25 cellular contexts compared by ENCODE assay signal in the genomic region with DNA sequence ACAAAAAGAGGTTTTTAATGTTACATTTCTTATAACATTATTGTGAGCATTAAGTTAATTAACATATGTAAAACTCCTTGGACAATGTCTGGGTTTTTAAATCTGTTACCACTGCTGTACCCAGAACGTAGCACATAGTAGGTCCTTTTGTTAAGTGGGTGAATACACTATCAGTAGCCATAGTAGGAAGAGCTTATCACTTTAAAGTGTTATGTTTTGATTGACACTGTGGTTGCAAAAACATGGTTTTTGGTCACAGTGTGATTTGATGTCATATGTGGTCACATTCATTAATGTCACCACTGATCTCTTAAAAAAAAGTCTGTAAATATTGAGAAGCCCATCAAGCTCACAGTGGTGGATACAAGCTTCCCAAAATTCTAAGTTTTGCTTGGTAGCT.
DNase-seq lines count a peak whose midpoint lies in the region; ATAC-seq, FAIRE-seq and TF ChIP-seq lines count a peak whose summit lies in the region.
"Had no signal": no experiment of that assay in that cellular context is flagged by ENCODE, and none has a peak within 500 bp of the region (broad histone marks: within the 10 kb centered on the region; RNA-seq: fewer than 3 reads in every experiment).

No MANE protein-coding gene starts in this region.

- no peak overlapping the region for H2BK5ac ChIP-seq in mesendoderm (ENCODE audit: low read length)

- DNase-seq in A549 (ENCODE audit: low read depth in 1 of 2, low spot score in 1 of 2) = no peak
- DNase-seq in GM12878 (ENCODE audit: low read depth, low spot score) = no peak
- DNase-seq in effector memory CD8-positive, alpha-beta T cell = peak in 1 of 3 experiments; percentile 2
- no peak for DNase-seq in mesendoderm
- no peak for DNase-seq in NCI-H1105 treated with DMSO at 0.1 percent for 48 hours (lab: John Stamatoyannopoulos, UW)
- no peak for DNase-seq in RKO (ENCODE audit: low spot score)
- no peak for DNase-seq in SW480 (ENCODE audit: low spot score)
- DNase-seq: ACHN; AML-193; BE2C; CD4-positive, alpha-beta T cell; DMS 273 treated with DMSO at 0.1 percent for 48 hours; DMS79; EL; GDM1; H9 had no signal

- no peak for TF ChIP-seq POLR2A in A549 (IDR thresholded peaks at IDR 0.05; ENCODE audit: low read length)
- TF ChIP-seq POLR2A in GM12878 (IDR thresholded peaks at IDR 0.05; ENCODE audit: low read depth, low read length) = no peak

- no peak overlapping the region for H2AK5ac ChIP-seq in mesendoderm (ENCODE audit: low read length)

- FAIRE-seq in A549 (lab: Jason Lieb, UNC) (peak; percentile 74), GM12878 (lab: Jason Lieb, UNC) (no peak)
- FAIRE-seq: D721Med, GM12891, GM19239 had no signal

- TF ChIP-seq RAD21 in A549 (conservative IDR thresholded peaks at IDR 0.05 in 1 of 2, IDR thresholded peaks at IDR 0.05 in 1 of 2) (no peak), GM12878 (IDR thresholded peaks at IDR 0.05; ENCODE audit: insufficient read depth, low read depth, low read length) (no peak)

- H3K27ac Mint-ChIP-seq in effector memory CD8-positive, alpha-beta T cell = no peak overlapping the region
- H3K27ac Mint-ChIP-seq: CD14-positive monocyte; CD4-positive, alpha-beta T cell; CD8-positive, alpha-beta memory T cell; GM23338; H9 had no signal

- no peaks in the 10 kb centered on the region for H3K9me3 Mint-ChIP-seq in effector memory CD8-positive, alpha-beta T cell
- H3K9me3 Mint-ChIP-seq: CD14-positive monocyte; CD4-positive, alpha-beta T cell; GM23338; H9 had no signal

- H3K9me3 ChIP-seq in A549 = no peaks in the 10 kb centered on the region
- no peaks in the 10 kb centered on the region for H3K9me3 ChIP-seq in GM12878 (replicated peaks; ENCODE audit: control insufficient read depth, insufficient read depth, low read length)
- H3K9me3 ChIP-seq: BE2C; BLaER1 treated with 17β-estradiol and CSF1 and Interleukin-3, amounts not matched to agents 10 nM and 100 nM had no signal

- H3K9ac ChIP-seq in GM12878 (ENCODE audit: control insufficient read depth, insufficient read depth, low read length) = no peak overlapping the region
- H3K9ac ChIP-seq in mesendoderm (ENCODE audit: low read length) = no peak overlapping the region
- H3K9ac ChIP-seq: BLaER1 treated with 17β-estradiol and CSF1 and Interleukin-3, amounts not matched to agents 10 nM and 100 nM had no signal

- H3K18ac ChIP-seq in mesendoderm (ENCODE audit: low read length) = no peak overlapping the region

- no peak overlapping the region for H4K5ac ChIP-seq in mesendoderm (ENCODE audit: low read length)

- intact Hi-C loops in GM12878 (cut with micrococcal nuclease; ENCODE audit: unreplicated experiment) = loop anchor here (5.0 kb wide), 1 partner anchor 160 kb away; the partner anchor contains the start of gene PLCB1

- no peaks in the 10 kb centered on the region for H3K79me1 ChIP-seq in mesendoderm (ENCODE audit: low read length)

- H3K27me3 Mint-ChIP-seq in effector memory CD8-positive, alpha-beta T cell = peaks cover 0 to 13% of the 10 kb centered on the region in 2 donors
- H3K27me3 Mint-ChIP-seq: CD4-positive, alpha-beta T cell had no signal

- H2AFZ ChIP-seq in ACC112 (ENCODE audit: low read length, unreplicated experiment) (no peak overlapping the region), GM12878 (ENCODE audit: control insufficient read depth, low read depth, low read length) (no peak overlapping the region)
- H2AFZ ChIP-seq: GM23338 had no signal

- H3K27me3 ChIP-seq in ACC112 (ENCODE audit: insufficient read depth, low read length) = no peaks in the 10 kb centered on the region
- no peaks in the 10 kb centered on the region for H3K27me3 ChIP-seq in GM12878 (replicated peaks in 1 of 2; ENCODE audit: control insufficient read depth in 2 of 2, insufficient read depth in 2 of 2, low read length in 1 of 2)
- no peaks in the 10 kb centered on the region for H3K27me3 ChIP-seq in mesendoderm (ENCODE audit: insufficient read depth, low read length, poor library complexity)
- H3K27me3 ChIP-seq: BE2C; BLaER1 treated with 17β-estradiol and CSF1 and Interleukin-3, amounts not matched to agents 10 nM and 100 nM had no signal

- peaks cover 6 to 12% of the 10 kb centered on the region in 2 donors for H3K4me1 Mint-ChIP-seq in effector memory CD8-positive, alpha-beta T cell (ENCODE audit: low read depth in 2 of 2)
- H3K4me1 Mint-ChIP-seq: CD14-positive monocyte, GM23338, H9 had no signal

- H3K4me1 ChIP-seq in A549 (no peaks in the 10 kb centered on the region), ACC112 (ENCODE audit: control insufficient read depth, insufficient read depth, low read length, unreplicated experiment) (peaks cover 11% of the 10 kb centered on the region), GM12878 (ENCODE audit: control insufficient read depth, insufficient read depth, low read length) (no peaks in the 10 kb centered on the region), mesendoderm (ENCODE audit: control insufficient read depth, low read depth, low read length) (no peaks in the 10 kb centered on the region)
- H3K4me1 ChIP-seq: BLaER1 treated with 17β-estradiol and CSF1 and Interleukin-3, amounts not matched to agents 10 nM and 100 nM had no signal

- H3K4me3 ChIP-seq in A549 = no peak overlapping the region
- no peak overlapping the region for H3K4me3 ChIP-seq in ACC112 (ENCODE audit: low read depth, low read length)
- H3K4me3 ChIP-seq in GM12878 = no peak overlapping the region
- no peak overlapping the region for H3K4me3 ChIP-seq in mesendoderm (ENCODE audit: low read length)
- H3K4me3 ChIP-seq: BLaER1 treated with 17β-estradiol and CSF1 and Interleukin-3, amounts not matched to agents 10 nM and 100 nM; GM23338 had no signal

- no peak for ATAC-seq in A549
- ATAC-seq in GM12878 = no peak
- ATAC-seq in effector memory CD8-positive, alpha-beta T cell (replicated peaks) = peak; percentile 95
- ATAC-seq: GM23338, HCT116 had no signal

- H3K4me3 Mint-ChIP-seq in effector memory CD8-positive, alpha-beta T cell = no peak overlapping the region
- H3K4me3 Mint-ChIP-seq: CD14-positive monocyte; CD4-positive, alpha-beta T cell; CD8-positive, alpha-beta memory T cell; GM23338; H9 had no signal

- no peaks in the 10 kb centered on the region for H4K20me1 ChIP-seq in GM12878 (ENCODE audit: control insufficient read depth, insufficient read depth)
- H4K20me1 ChIP-seq: BLaER1 treated with 17β-estradiol and CSF1 and Interleukin-3, amounts not matched to agents 10 nM and 100 nM had no signal

- no peak overlapping the region for H3K4me2 ChIP-seq in A549
- no peak overlapping the region for H3K4me2 ChIP-seq in GM12878 (ENCODE audit: control insufficient read depth, insufficient read depth)
- H3K4me2 ChIP-seq in mesendoderm (ENCODE audit: low read length) = no peak overlapping the region
- H3K4me2 ChIP-seq: BLaER1 treated with 17β-estradiol and CSF1 and Interleukin-3, amounts not matched to agents 10 nM and 100 nM; GM23338 had no signal

- no peaks in the 10 kb centered on the region for H3K79me2 ChIP-seq in ACC112 (ENCODE audit: control insufficient read depth, insufficient read depth, low read length, unreplicated experiment)
- no peaks in the 10 kb centered on the region for H3K79me2 ChIP-seq in GM12878 (ENCODE audit: control insufficient read depth, insufficient read depth, low read length)
- no peaks in the 10 kb centered on the region for H3K79me2 ChIP-seq in mesendoderm (ENCODE audit: control insufficient read depth, insufficient read depth, low read length)

- H3K36me3 ChIP-seq in ACC112 (ENCODE audit: insufficient read depth, low read length) (no peaks in the 10 kb centered on the region), GM12878 (ENCODE audit: control insufficient read depth in 2 of 2, insufficient read depth in 2 of 2, low read length in 1 of 2) (no peaks in the 10 kb centered on the region), mesendoderm (ENCODE audit: control insufficient read depth, insufficient read depth, low read length) (no peaks in the 10 kb centered on the region)
- H3K36me3 ChIP-seq: BE2C; BLaER1 treated with 17β-estradiol and CSF1 and Interleukin-3, amounts not matched to agents 10 nM and 100 nM had no signal

- H3K36me3 Mint-ChIP-seq in effector memory CD8-positive, alpha-beta T cell (ENCODE audit: insufficient read depth) = no peaks in the 10 kb centered on the region
- H3K36me3 Mint-ChIP-seq: CD14-positive monocyte; CD8-positive, alpha-beta memory T cell had no signal

- H3K23ac ChIP-seq in mesendoderm (ENCODE audit: low read length) = no peak overlapping the region

- CTCF ChIA-PET in A549 (lab: Yijun Ruan, JAX) = interaction anchor here (0.9 kb wide), 1 partner anchor 97 kb away, joined by 3 read pairs; no protein-coding TSS in a partner anchor
- CTCF ChIA-PET in GM12878 (lab: Yijun Ruan, JAX) = interaction anchor here (1.0 kb wide), 1 partner anchor 14 kb away, joined by 3 read pairs; no protein-coding TSS in a partner anchor

- H2BK120ac ChIP-seq in mesendoderm (ENCODE audit: low read depth, low read length) = no peak overlapping the region

- RAD21 ChIA-PET in GM12878 (lab: Charles Lee; ENCODE audit: unreplicated experiment) = no interaction called here

- SMC1A ChIA-PET in GM12878 (lab: Charles Lee; ENCODE audit: uncharacterized antibody, unreplicated experiment) = no interaction called here

- H3K4ac ChIP-seq in mesendoderm (ENCODE audit: low read depth, low read length) = no peak overlapping the region

- no peak overlapping the region for H4K8ac ChIP-seq in mesendoderm (ENCODE audit: low read depth, low read length)

- no peak overlapping the region for H3K56ac ChIP-seq in mesendoderm (ENCODE audit: low read length)

- H2BK15ac ChIP-seq in mesendoderm (replicated peaks; ENCODE audit: low read depth) = no peak overlapping the region

- whole genome bisulfite sequencing in A549 (ENCODE audit: missing lambda C conversion rate) = 2% methylated on average over 1 of the region's 1 CpG
- WGBS in GM12878 (ENCODE audit: insufficient coverage, insufficient replicate concordance, low lambda C conversion rate, missing lambda C conversion rate) = 0% methylated on average over 1 of the region's 1 CpG
- WGBS in mesendoderm (ENCODE audit: extremely low coverage, insufficient coverage, low lambda C conversion rate) = no CpG with 5 or more reads among the region's 1 CpG

- POLR2A ChIA-PET in A549 (lab: Yijun Ruan, JAX) (no interaction called here), GM12878 (lab: Charles Lee) (no interaction called here)

- TF ChIP-seq EP300 in A549 (IDR thresholded peaks at IDR 0.05) (no peak), GM12878 (IDR thresholded peaks at IDR 0.05; ENCODE audit: borderline replicate concordance in 1 of 2, control insufficient read depth in 1 of 2, low read depth in 2 of 2, low read length in 2 of 2) (no peak)

- in situ Hi-C loops in GM12878 (cut with MboI) = no loop called here

- H3K27ac ChIP-seq in A549 = no peak overlapping the region
- H3K27ac ChIP-seq in ACC112 (ENCODE audit: low read depth, low read length) = peak overlapping the region; percentile 13; the same call in 1 of the 2 replicates
- no peak overlapping the region for H3K27ac ChIP-seq in GM12878 (ENCODE audit: control insufficient read depth, insufficient read depth)
- H3K27ac ChIP-seq in mesendoderm (ENCODE audit: low read depth, low read length) = no peak overlapping the region
- H3K27ac ChIP-seq: BLaER1 treated with 17β-estradiol and CSF1 and Interleukin-3, amounts not matched to agents 10 nM and 100 nM had no signal

- BruUV-seq in GM12878 (replicated peaks; lab: Mats Ljungman, UMichigan) = no TSS peak

- TF ChIP-seq CTCF in A549 (IDR thresholded peaks at IDR 0.05) (no peak), GM12878 (IDR thresholded peaks at IDR 0.05 in 2 of 3, conservative IDR thresholded peaks at IDR 0.05 in 1 of 3; ENCODE audit: control insufficient read depth in 2 of 3, extremely low read depth in 1 of 3, insufficient read depth in 1 of 3, low read depth in 3 of 3, low read length in 3 of 3) (no peak)
